In genomic region chr10:87341546-87342145, GRCh38 we compare ENCODE assay signal across 8 cellular contexts. TPM values are rescaled to one million over a fixed set of nuclear protein-coding genes. Genes with fewer than 3 reads are reported as not detected.
DNase-seq lines count a peak whose midpoint lies in the region; ATAC-seq and TF ChIP-seq lines count a peak whose summit lies in the region.
"Not testable (repeated sequence)": the region's sequence is repeated elsewhere in the genome, so short reads cannot be mapped to it uniquely, and the experiment has no call there.

No MANE protein-coding gene starts in this region.

- peak overlapping the region; percentile 52 to 73 (median 64) for H3K4me3 ChIP-seq in BLaER1 treated with 17β-estradiol and CSF1 and Interleukin-3, amounts not matched to agents 10 nM and 100 nM
- H3K4me3 ChIP-seq in OCI-LY3 (ENCODE audit: low read length) (peak overlapping the region; percentile 78), fibroblast of lung (replicated peaks in 1 of 4; ENCODE audit: control extremely low read depth in 1 of 4, insufficient read depth in 1 of 4, low read depth in 3 of 4, low read length in 4 of 4) (peak overlapping the region; percentile 16 to 61 (median 31))
- not testable (repeated sequence) for H3K4me3 ChIP-seq in mucosa of descending colon

- peak overlapping the region in 10 of 11 experiments; percentile 75 to 88 (median 82); a peak in 20 of 22 replicates for H3K27ac ChIP-seq in BLaER1 treated with 17β-estradiol and CSF1 and Interleukin-3, amounts not matched to agents 10 nM and 100 nM
- H3K27ac ChIP-seq in OCI-LY3 (ENCODE audit: low read length) (peak overlapping the region; percentile 55; the same call in 1 of the 2 replicates), fibroblast of lung (ENCODE audit: insufficient read depth, low read length) (peak overlapping the region; percentile 53)

- H4K20me1 ChIP-seq in BLaER1 treated with 17β-estradiol and CSF1 and Interleukin-3, amounts not matched to agents 10 nM and 100 nM = peaks cover 0 to 30% (median 11%) of the 10 kb centered on the region in 11 experiments; a peak in 15 of 22 replicates
- H4K20me1 ChIP-seq in OCI-LY3 (ENCODE audit: insufficient read depth, low read length); fibroblast of lung (ENCODE audit: control insufficient read depth, extremely low read depth, insufficient read depth, low read length): not testable (repeated sequence)

- not testable (repeated sequence) for H3K36me3 ChIP-seq in BLaER1 treated with 17β-estradiol and CSF1 and Interleukin-3, amounts not matched to agents 10 nM and 100 nM; OCI-LY3 (replicated peaks; ENCODE audit: low read depth, low read length); fibroblast of lung (ENCODE audit: control insufficient read depth, insufficient read depth, low read length); mucosa of descending colon (ENCODE audit: low read depth)

- H3K9me3 Mint-ChIP-seq in activated naive CD4-positive, alpha-beta T cell treated with anti-CD3 and anti-CD28 coated beads, Interleukin-2, amount 50 U/mL, for 72 hours = not testable (repeated sequence)

- peaks cover 7 to 17% (median 15%) of the 10 kb centered on the region in 10 experiments; a peak in 16 of 20 replicates for H3K4me1 ChIP-seq in BLaER1 treated with 17β-estradiol and CSF1 and Interleukin-3, amounts not matched to agents 10 nM and 100 nM
- not testable (repeated sequence) for H3K4me1 ChIP-seq in OCI-LY3 (ENCODE audit: low read length); fibroblast of lung (ENCODE audit: control insufficient read depth, extremely low read depth, insufficient read depth, low read length); mucosa of descending colon (ENCODE audit: low read depth)

- peaks cover 14% of the 10 kb centered on the region for H3K79me2 ChIP-seq in OCI-LY3 (ENCODE audit: low read length)
- peaks cover 12% of the 10 kb centered on the region for H3K79me2 ChIP-seq in fibroblast of lung (ENCODE audit: control insufficient read depth, insufficient read depth, low read length)

- peak overlapping the region; percentile 82 for H3K27ac Mint-ChIP-seq in activated naive CD4-positive, alpha-beta T cell treated with anti-CD3 and anti-CD28 coated beads, Interleukin-2, amount 50 U/mL, for 72 hours

- H3K9ac ChIP-seq in BLaER1 treated with 17β-estradiol and CSF1 and Interleukin-3, amounts not matched to agents 10 nM and 100 nM = peak overlapping the region; percentile 72 to 90 (median 83); a peak in 21 of 22 replicates
- H3K9ac ChIP-seq in OCI-LY3 (ENCODE audit: low read length) = peak overlapping the region; percentile 71; the same call in 1 of the 2 replicates
- not testable (repeated sequence) for H3K9ac ChIP-seq in fibroblast of lung (ENCODE audit: insufficient read depth, low read length)

- ATAC-seq in GM19463 (IDR thresholded peaks at IDR 0.05; ENCODE audit: unreplicated experiment) = peak; percentile 14
- peak; percentile 18 for ATAC-seq in HG03045 (IDR thresholded peaks at IDR 0.05; ENCODE audit: unreplicated experiment)
- peak; percentile 2 to 5 for ATAC-seq in activated naive CD4-positive, alpha-beta T cell treated with anti-CD3 and anti-CD28 coated beads, Interleukin-2, amount 50 U/mL, for 72 hours
- peak; percentile 32 for ATAC-seq in mucosa of descending colon

- not testable (repeated sequence) for H3K36me3 Mint-ChIP-seq in activated naive CD4-positive, alpha-beta T cell treated with anti-CD3 and anti-CD28 coated beads, Interleukin-2, amount 50 U/mL, for 72 hours

- peak overlapping the region in 8 of 11 experiments; percentile 15 to 51 (median 40); a peak in 8 of 22 replicates for H3K4me2 ChIP-seq in BLaER1 treated with 17β-estradiol and CSF1 and Interleukin-3, amounts not matched to agents 10 nM and 100 nM
- peak overlapping the region; percentile 24; the same call in 1 of the 2 replicates for H3K4me2 ChIP-seq in OCI-LY3 (ENCODE audit: low read length)
- H3K4me2 ChIP-seq in fibroblast of lung (ENCODE audit: extremely low read depth, insufficient read depth, low read length) = not testable (repeated sequence)

- intact Hi-C loops in mucosa of descending colon (cut with DNase I, micrococcal nuclease) = not testable (repeated sequence)

- not testable (repeated sequence) for H3K9me3 ChIP-seq in BLaER1 treated with 17β-estradiol and CSF1 and Interleukin-3, amounts not matched to agents 10 nM and 100 nM (replicated peaks in 1 of 11); OCI-LY3 (ENCODE audit: insufficient read depth, low read length); fibroblast of lung (ENCODE audit: control insufficient read depth, insufficient read depth, low read depth, low read length); mucosa of descending colon

- DNase-seq in activated naive CD4-positive, alpha-beta T cell treated with anti-CD3 and anti-CD28 coated beads, Interleukin-2, amount 50 U/mL, for 72 hours (ENCODE audit: low spot score in 2 of 2); fibroblast of lung (ENCODE audit: low read depth in 2 of 2): not testable (repeated sequence)
- peak; percentile 33 to 52 (median 43) for DNase-seq in mucosa of descending colon
- DNase-seq in stimulated activated CD4-positive, alpha-beta T cell treated with anti-CD3 and anti-CD28 coated beads, Interleukin-4, amount 100 ng/mL, for 1 hour = peak; percentile 8

- H2AFZ ChIP-seq in OCI-LY3 (ENCODE audit: low read depth, low read length); fibroblast of lung (ENCODE audit: low read length): not testable (repeated sequence)

- not testable (repeated sequence) for H3K27me3 ChIP-seq in BLaER1 treated with 17β-estradiol and CSF1 and Interleukin-3, amounts not matched to agents 10 nM and 100 nM; OCI-LY3 (ENCODE audit: low read depth, low read length); fibroblast of lung (ENCODE audit: control insufficient read depth, insufficient read depth, low read length)

- not testable (repeated sequence) for TF ChIP-seq CTCF in OCI-LY3 (IDR thresholded peaks at IDR 0.05; ENCODE audit: low read depth, low read length); fibroblast of lung (conservative IDR thresholded peaks at IDR 0.05 in 1 of 2, IDR thresholded peaks at IDR 0.05 in 1 of 2; ENCODE audit: low read depth in 1 of 2, low read length in 2 of 2); mucosa of descending colon (IDR thresholded peaks at IDR 0.05)

RNA-seq across cellular contexts. Expression of gene NUTM2D, which starts 15.9 kb away (rescaled TPM):
- total RNA-seq in activated naive CD4-positive, alpha-beta T cell treated with anti-CD3 and anti-CD28 coated beads, Interleukin-2, amount 50 U/mL, for 72 hours = 1 to 10 TPM in 1 of 2 donors, under 1 TPM in 1; 0.20 to 1.4 TPM
- total RNA-seq in fibroblast of lung = 1.0 and 1.3 TPM in 2 replicates
- 1.1 TPM in 2 replicates for polyA plus RNA-seq in fibroblast of lung
- polyA plus RNA-seq in fibroblast of lung (2012) = 1.6 and 2.0 TPM in 2 replicates
- polyA minus RNA-seq in fibroblast of lung (ENCODE audit: low replicate concordance) = 2.3 and 2.6 TPM in 2 replicates
- 1 to 10 TPM; 7.0 to 7.2 (median 7.1) TPM for total RNA-seq in mucosa of descending colon
